ENCODE assay signal across 25 cellular contexts in the genomic region with DNA sequence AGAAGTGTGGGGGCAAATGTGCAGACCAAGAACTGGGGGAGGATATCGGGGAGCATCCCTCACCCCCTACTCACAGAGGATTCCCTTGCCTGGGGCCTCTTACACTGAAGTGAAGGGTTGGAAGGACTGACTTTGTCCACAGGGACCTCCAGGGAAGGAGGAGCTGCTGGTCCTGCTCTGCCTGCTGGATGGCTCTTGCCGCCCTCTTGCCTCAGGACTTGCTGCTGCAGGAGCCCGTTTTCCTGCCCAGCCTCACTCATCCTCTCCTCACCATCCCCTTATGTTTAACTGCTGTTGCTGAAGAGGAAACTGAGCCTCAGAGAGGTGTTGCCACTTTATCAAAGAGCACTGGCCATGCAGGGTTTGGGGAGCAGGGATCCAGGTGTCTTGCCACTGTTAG. TPM values are rescaled to one million over a fixed set of nuclear protein-coding genes. Genes with fewer than 3 reads are reported as not detected.
"Had no signal": no experiment of that assay in that cellular context is flagged by ENCODE, and none has a peak within 500 bp of the region (broad histone marks: within the 10 kb centered on the region; RNA-seq: fewer than 3 reads in every experiment).

No MANE protein-coding gene starts in this region.

- ATAC-seq: activated CD8-positive, alpha-beta T cell treated with anti-CD3 and anti-CD28 coated beads, Interleukin-2, amount 10 ng/mL, durations not matched to agents 7 days and 5 days; Panc1 had no signal

- H3K9me3 Mint-ChIP-seq: activated CD4-positive, alpha-beta T cell treated with anti-CD3 and anti-CD28 coated beads, Interleukin-2, amount 10 ng/mL, durations not matched to agents 24 days and 14 days; activated naive CD4-positive, alpha-beta T cell treated with anti-CD3 and anti-CD28 coated beads, Interleukin-2, amount 50 U/mL, for 24 hours; activated naive CD8-positive, alpha-beta T cell treated with anti-CD3 and anti-CD28 coated beads, Interleukin-2, amount 10 ng/mL, durations not matched to agents 7 days and 5 days; activated T-cell treated with anti-CD3 and anti-CD28 coated beads, Interleukin-2, amount 50 U/mL, for 24 hours; activated T-helper 2 cell treated with anti-CD3 and anti-CD28 coated beads, Interferon-gamma antibody, Interleukin-2, Interleukin-4, amounts not matched to agents 10 μg/mL and 5 μg/mL and 100 μg/mL, durations not matched to agents 14 hours and 24 hours and 36 hours had no signal

- H3K27me3 ChIP-seq: ascending aorta had no signal

- H3K27ac ChIP-seq: ascending aorta, SJCRH30, SK-N-MC had no signal

- H3K4me1 Mint-ChIP-seq: activated CD4-positive, alpha-beta T cell treated with anti-CD3 and anti-CD28 coated beads, Interleukin-2, amount 10 ng/mL, durations not matched to agents 24 days and 14 days had no signal

- H3K36me3 ChIP-seq: ascending aorta, SJCRH30 had no signal

- H3K36me3 Mint-ChIP-seq: activated naive CD4-positive, alpha-beta T cell treated with anti-CD3 and anti-CD28 coated beads, Interleukin-2, amount 50 U/mL, for 24 hours; activated naive CD8-positive, alpha-beta T cell treated with anti-CD3 and anti-CD28 coated beads, Interleukin-2, amount 10 ng/mL, durations not matched to agents 7 days and 5 days had no signal

- H3K27ac Mint-ChIP-seq: activated CD4-positive, alpha-beta T cell treated with anti-CD3 and anti-CD28 coated beads, Interleukin-2, amount 10 ng/mL, durations not matched to agents 24 days and 14 days; activated CD8-positive, alpha-beta T cell treated with anti-CD3 and anti-CD28 coated beads, Interleukin-2, amount 10 ng/mL, durations not matched to agents 7 days and 5 days; activated naive CD4-positive, alpha-beta T cell treated with anti-CD3 and anti-CD28 coated beads, Interleukin-2, amount 50 U/mL, for 24 hours; activated naive CD8-positive, alpha-beta T cell treated with anti-CD3 and anti-CD28 coated beads, Interleukin-2, amount 10 ng/mL, durations not matched to agents 7 days and 5 days; activated T-cell treated with anti-CD3 and anti-CD28 coated beads, Interleukin-2, amount 50 U/mL, for 24 hours; activated T-helper 2 cell treated with anti-CD3 and anti-CD28 coated beads, Interferon-gamma antibody, Interleukin-2, Interleukin-4, amounts not matched to agents 10 μg/mL and 5 μg/mL and 100 μg/mL, durations not matched to agents 14 hours and 24 hours and 36 hours had no signal

- H3K4me1 ChIP-seq: ascending aorta had no signal

- H3K4me3 Mint-ChIP-seq: activated CD4-positive, alpha-beta T cell treated with anti-CD3 and anti-CD28 coated beads, Interleukin-2, amount 10 ng/mL, durations not matched to agents 24 days and 14 days; activated CD8-positive, alpha-beta T cell treated with anti-CD3 and anti-CD28 coated beads, Interleukin-2, amount 10 ng/mL, durations not matched to agents 7 days and 5 days; activated naive CD4-positive, alpha-beta T cell treated with anti-CD3 and anti-CD28 coated beads, Interleukin-2, amount 50 U/mL, for 24 hours; activated naive CD8-positive, alpha-beta T cell treated with anti-CD3 and anti-CD28 coated beads, Interleukin-2, amount 10 ng/mL, durations not matched to agents 7 days and 5 days; activated T-cell treated with anti-CD3 and anti-CD28 coated beads, Interleukin-2, amount 50 U/mL, for 24 hours had no signal

- H3K4me3 ChIP-seq: ascending aorta, SJCRH30, SK-N-MC had no signal

- H3K9me3 ChIP-seq: ascending aorta, SJCRH30 had no signal

- DNase-seq: activated CD4-positive, alpha-beta T cell treated with anti-CD3 and anti-CD28 coated beads, Interleukin-2, amount 10 ng/mL, durations not matched to agents 24 days and 14 days; activated CD4-positive, alpha-beta T cell treated with anti-CD3 and anti-CD28 coated beads, Interleukin-2, amount 50 U/mL, for 48 hours; activated CD8-positive, alpha-beta T cell treated with anti-CD3 and anti-CD28 coated beads, Interleukin-2, amount 10 ng/mL, durations not matched to agents 7 days and 5 days; activated gamma-delta T cell; activated naive CD4-positive, alpha-beta T cell treated with Interleukin-2 at 50 U/mL for 16 hours; activated naive CD8-positive, alpha-beta T cell treated with anti-CD3 and anti-CD28 coated beads, Interleukin-2, amount 10 ng/mL, durations not matched to agents 7 days and 5 days; activated T-cell treated with anti-CD3 and anti-CD28 coated beads, Interleukin-2, amount 50 U/mL, for 24 hours; amygdala; Karpas-422; NCI-H1105; NCI-H1417 treated with DMSO at 0.1 percent for 48 hours; NCI-H187 treated with DMSO at 0.1 percent for 48 hours; NCI-H345; NCI-H524 treated with DMSO at 0.1 percent for 48 hours; SHP77; SJCRH30; T1000 had no signal

RNA-seq across cellular contexts. Expression of gene ZNF385C, which starts 44.2 kb away (rescaled TPM):
- total RNA-seq: ascending aorta; RPMI7951; T-helper 1 cell treated with Interleukin-12 subunit alpha and Interleukin-12 subunit beta and Interleukin-4 antibody, amounts not matched to agents 30 ng/mL and 1 ng/mL, for 36 hours; T-helper 2 cell treated with Interferon-gamma antibody and Interleukin-4, amounts not matched to agents 100 ng/mL and 5 ng/mL, for 36 hours had no signal
